Comparison of ENCODE assay signal across 2 cellular contexts in the genomic region with DNA sequence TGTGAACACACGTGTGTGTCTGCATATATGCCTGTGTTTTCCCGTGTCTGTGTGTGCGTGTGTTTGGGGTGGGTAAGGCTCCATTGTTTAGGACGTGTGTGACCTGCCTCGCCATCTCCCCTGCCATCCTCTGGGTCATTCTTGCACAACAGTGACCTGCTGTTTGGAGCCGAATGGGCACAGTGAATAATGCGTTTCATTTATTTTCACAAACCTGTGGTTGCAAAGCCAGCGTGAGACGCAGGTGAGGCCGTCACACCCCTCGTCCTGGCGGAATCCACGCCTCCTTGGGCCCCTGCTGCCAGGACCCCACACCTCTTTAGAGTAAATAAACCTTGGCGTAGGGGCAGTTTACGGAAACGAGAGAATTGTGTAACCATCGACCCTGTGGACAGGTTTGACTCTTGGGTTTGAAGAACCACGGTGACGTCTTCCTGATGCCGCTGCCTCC.
TF ChIP-seq lines count a peak whose summit lies in the region.

No MANE protein-coding gene starts in this region.

TF ChIP-seq in HCT116, 20 proteins besides CTCF, POLR2A, EP300 and RAD21:
- TF ChIP-seq SIN3A (IDR thresholded peaks at IDR 0.05; ENCODE audit: low read depth) = no peak
- TF ChIP-seq CBX3 (IDR thresholded peaks at IDR 0.05; ENCODE audit: low read depth) = no peak
- no peak for TF ChIP-seq CEBPB (IDR thresholded peaks at IDR 0.05; ENCODE audit: low read depth)
- no peak for TF ChIP-seq EZH2phosphoT487 (IDR thresholded peaks at IDR 0.05; ENCODE audit: borderline replicate concordance)
- TF ChIP-seq JUND (IDR thresholded peaks at IDR 0.05) = no peak
- TF ChIP-seq ZNF274 (IDR thresholded peaks at IDR 0.05; ENCODE audit: low read depth, low read length) = no peak
- no peak for TF ChIP-seq EZH2 (IDR thresholded peaks at IDR 0.05)
TF ChIP-seq in HCT116: peak in this region for 0.

TF ChIP-seq in HepG2, 621 proteins besides CTCF, POLR2A, EP300 and RAD21 (continues in another document):
- TF ChIP-seq FOXC1 (CRISPR knock-in tag; IDR thresholded peaks at IDR 0.05; ENCODE audit: borderline replicate concordance) (0 out of 2 replicates have a peak, but pooled peaks have one; percentile 26), SALL2 (CRISPR knock-in tag; IDR thresholded peaks at IDR 0.05) (no peak), RELA (CRISPR knock-in tag; IDR thresholded peaks at IDR 0.05) (no peak), ZNF605 (CRISPR knock-in tag; IDR thresholded peaks at IDR 0.05) (0 out of 2 replicates have a peak, but pooled peaks have one; percentile 47), CEBPG (CRISPR knock-in tag; IDR thresholded peaks at IDR 0.05) (0 out of 2 replicates have a peak, but pooled peaks have one; percentile 22), GATAD1 (CRISPR knock-in tag; IDR thresholded peaks at IDR 0.05) (no peak), ZNF446 (CRISPR knock-in tag; IDR thresholded peaks at IDR 0.05) (no peak), RFXANK (CRISPR knock-in tag; IDR thresholded peaks at IDR 0.05) (no peak), HOXA7 (CRISPR knock-in tag; IDR thresholded peaks at IDR 0.05) (no peak), RBFOX2 (IDR thresholded peaks at IDR 0.05; ENCODE audit: low read depth, low read length) (no peak), ZNF781 (CRISPR knock-in tag; IDR thresholded peaks at IDR 0.05; ENCODE audit: borderline replicate concordance, not compliant biosample characterization) (no peak), HDAC2 (CRISPR knock-in tag; IDR thresholded peaks at IDR 0.05) (no peak), ADNP (CRISPR knock-in tag; IDR thresholded peaks at IDR 0.05) (no peak), ZNF530 (CRISPR knock-in tag; IDR thresholded peaks at IDR 0.05; ENCODE audit: low read depth) (no peak), ZNF761 (CRISPR knock-in tag; conservative IDR thresholded peaks at IDR 0.05) (no peak), ZNF841 (CRISPR knock-in tag; IDR thresholded peaks at IDR 0.05; ENCODE audit: borderline replicate concordance) (no peak), ZNF564 (CRISPR knock-in tag; IDR thresholded peaks at IDR 0.05) (no peak), PHF21A (CRISPR knock-in tag; IDR thresholded peaks at IDR 0.05) (no peak), ZNF329 (CRISPR knock-in tag; IDR thresholded peaks at IDR 0.05; ENCODE audit: low read depth) (no peak), ZNF839 (CRISPR knock-in tag; IDR thresholded peaks at IDR 0.05; ENCODE audit: borderline replicate concordance) (no peak), GATA4 (IDR thresholded peaks at IDR 0.05; ENCODE audit: borderline replicate concordance, low read depth) (no peak), CEBPB (IDR thresholded peaks at IDR 0.05; ENCODE audit: borderline replicate concordance, low read depth, low read length) (peak; percentile 58), ETV6 (CRISPR knock-in tag; conservative IDR thresholded peaks at IDR 0.05) (no peak), MXD4 (CRISPR knock-in tag; IDR thresholded peaks at IDR 0.05) (no peak), ZNF317 (CRISPR knock-in tag; IDR thresholded peaks at IDR 0.05) (no peak), EEA1 (CRISPR knock-in tag; IDR thresholded peaks at IDR 0.05; ENCODE audit: borderline replicate concordance) (0 out of 2 replicates have a peak, but pooled peaks have one; percentile 49), RFX3 (CRISPR knock-in tag; IDR thresholded peaks at IDR 0.05) (no peak), SSRP1 (CRISPR knock-in tag; IDR thresholded peaks at IDR 0.05) (no peak), ZMYM2 (CRISPR knock-in tag; IDR thresholded peaks at IDR 0.05) (0 out of 2 replicates have a peak, but pooled peaks have one; percentile 37), ASH2L (IDR thresholded peaks at IDR 0.05; ENCODE audit: insufficient read length, low read depth, low read length) (no peak), TP53 (CRISPR knock-in tag; conservative IDR thresholded peaks at IDR 0.05) (no peak), ARNTL (CRISPR knock-in tag; IDR thresholded peaks at IDR 0.05) (no peak), RFX1 (IDR thresholded peaks at IDR 0.05) (no peak), ZNF383 (CRISPR knock-in tag; IDR thresholded peaks at IDR 0.05; ENCODE audit: borderline replicate concordance) (no peak), ZSCAN25 (CRISPR knock-in tag; IDR thresholded peaks at IDR 0.05) (no peak), PRPF4 (IDR thresholded peaks at IDR 0.05; ENCODE audit: low read depth, low read length, poor library complexity, severe bottlenecking) (no peak), ZNF484 (CRISPR knock-in tag; IDR thresholded peaks at IDR 0.05; ENCODE audit: borderline replicate concordance, low read depth) (no peak), ARNT (IDR thresholded peaks at IDR 0.05) (no peak)
- TF ChIP-seq, protein P1, sequence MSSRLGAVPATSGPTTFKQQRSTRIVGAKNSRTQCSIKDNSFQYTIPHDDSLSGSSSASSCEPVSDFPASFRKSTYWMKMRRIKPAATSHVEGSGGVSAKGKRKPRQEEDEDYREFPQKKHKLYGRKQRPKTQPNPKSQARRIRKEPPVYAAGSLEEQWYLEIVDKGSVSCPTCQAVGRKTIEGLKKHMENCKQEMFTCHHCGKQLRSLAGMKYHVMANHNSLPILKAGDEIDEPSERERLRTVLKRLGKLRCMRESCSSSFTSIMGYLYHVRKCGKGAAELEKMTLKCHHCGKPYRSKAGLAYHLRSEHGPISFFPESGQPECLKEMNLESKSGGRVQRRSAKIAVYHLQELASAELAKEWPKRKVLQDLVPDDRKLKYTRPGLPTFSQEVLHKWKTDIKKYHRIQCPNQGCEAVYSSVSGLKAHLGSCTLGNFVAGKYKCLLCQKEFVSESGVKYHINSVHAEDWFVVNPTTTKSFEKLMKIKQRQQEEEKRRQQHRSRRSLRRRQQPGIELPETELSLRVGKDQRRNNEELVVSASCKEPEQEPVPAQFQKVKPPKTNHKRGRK (CRISPR knock-in tag; IDR thresholded peaks at IDR 0.05) = no peak
- TF ChIP-seq, protein P2, sequence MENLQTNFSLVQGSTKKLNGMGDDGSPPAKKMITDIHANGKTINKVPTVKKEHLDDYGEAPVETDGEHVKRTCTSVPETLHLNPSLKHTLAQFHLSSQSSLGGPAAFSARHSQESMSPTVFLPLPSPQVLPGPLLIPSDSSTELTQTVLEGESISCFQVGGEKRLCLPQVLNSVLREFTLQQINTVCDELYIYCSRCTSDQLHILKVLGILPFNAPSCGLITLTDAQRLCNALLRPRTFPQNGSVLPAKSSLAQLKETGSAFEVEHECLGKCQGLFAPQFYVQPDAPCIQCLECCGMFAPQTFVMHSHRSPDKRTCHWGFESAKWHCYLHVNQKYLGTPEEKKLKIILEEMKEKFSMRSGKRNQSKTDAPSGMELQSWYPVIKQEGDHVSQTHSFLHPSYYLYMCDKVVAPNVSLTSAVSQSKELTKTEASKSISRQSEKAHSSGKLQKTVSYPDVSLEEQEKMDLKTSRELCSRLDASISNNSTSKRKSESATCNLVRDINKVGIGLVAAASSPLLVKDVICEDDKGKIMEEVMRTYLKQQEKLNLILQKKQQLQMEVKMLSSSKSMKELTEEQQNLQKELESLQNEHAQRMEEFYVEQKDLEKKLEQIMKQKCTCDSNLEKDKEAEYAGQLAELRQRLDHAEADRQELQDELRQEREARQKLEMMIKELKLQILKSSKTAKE (CRISPR knock-in tag; IDR thresholded peaks at IDR 0.05; ENCODE audit: borderline replicate concordance) = 0 out of 2 replicates have a peak, but pooled peaks have one; percentile 8
- TF ChIP-seq, protein P3, sequence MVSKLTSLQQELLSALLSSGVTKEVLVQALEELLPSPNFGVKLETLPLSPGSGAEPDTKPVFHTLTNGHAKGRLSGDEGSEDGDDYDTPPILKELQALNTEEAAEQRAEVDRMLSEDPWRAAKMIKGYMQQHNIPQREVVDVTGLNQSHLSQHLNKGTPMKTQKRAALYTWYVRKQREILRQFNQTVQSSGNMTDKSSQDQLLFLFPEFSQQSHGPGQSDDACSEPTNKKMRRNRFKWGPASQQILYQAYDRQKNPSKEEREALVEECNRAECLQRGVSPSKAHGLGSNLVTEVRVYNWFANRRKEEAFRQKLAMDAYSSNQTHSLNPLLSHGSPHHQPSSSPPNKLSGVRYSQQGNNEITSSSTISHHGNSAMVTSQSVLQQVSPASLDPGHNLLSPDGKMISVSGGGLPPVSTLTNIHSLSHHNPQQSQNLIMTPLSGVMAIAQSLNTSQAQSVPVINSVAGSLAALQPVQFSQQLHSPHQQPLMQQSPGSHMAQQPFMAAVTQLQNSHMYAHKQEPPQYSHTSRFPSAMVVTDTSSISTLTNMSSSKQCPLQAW (CRISPR knock-in tag; IDR thresholded peaks at IDR 0.05) = no peak
- TF ChIP-seq, protein P4, sequence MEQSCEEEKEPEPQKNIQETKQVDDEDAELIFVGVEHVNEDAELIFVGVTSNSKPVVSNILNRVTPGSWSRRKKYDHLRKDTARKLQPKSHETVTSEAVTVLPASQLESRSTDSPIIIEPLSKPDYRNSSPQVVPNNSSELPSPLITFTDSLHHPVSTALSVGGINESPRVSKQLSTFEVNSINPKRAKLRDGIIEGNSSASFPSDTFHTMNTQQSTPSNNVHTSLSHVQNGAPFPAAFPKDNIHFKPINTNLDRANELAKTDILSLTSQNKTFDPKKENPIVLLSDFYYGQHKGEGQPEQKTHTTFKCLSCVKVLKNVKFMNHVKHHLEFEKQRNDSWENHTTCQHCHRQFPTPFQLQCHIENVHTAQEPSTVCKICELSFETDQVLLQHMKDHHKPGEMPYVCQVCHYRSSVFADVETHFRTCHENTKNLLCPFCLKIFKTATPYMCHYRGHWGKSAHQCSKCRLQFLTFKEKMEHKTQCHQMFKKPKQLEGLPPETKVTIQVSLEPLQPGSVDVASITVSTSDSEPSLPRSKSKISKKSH (CRISPR knock-in tag; IDR thresholded peaks at IDR 0.05; ENCODE audit: borderline replicate concordance) = no peak
- TF ChIP-seq, protein P5, sequence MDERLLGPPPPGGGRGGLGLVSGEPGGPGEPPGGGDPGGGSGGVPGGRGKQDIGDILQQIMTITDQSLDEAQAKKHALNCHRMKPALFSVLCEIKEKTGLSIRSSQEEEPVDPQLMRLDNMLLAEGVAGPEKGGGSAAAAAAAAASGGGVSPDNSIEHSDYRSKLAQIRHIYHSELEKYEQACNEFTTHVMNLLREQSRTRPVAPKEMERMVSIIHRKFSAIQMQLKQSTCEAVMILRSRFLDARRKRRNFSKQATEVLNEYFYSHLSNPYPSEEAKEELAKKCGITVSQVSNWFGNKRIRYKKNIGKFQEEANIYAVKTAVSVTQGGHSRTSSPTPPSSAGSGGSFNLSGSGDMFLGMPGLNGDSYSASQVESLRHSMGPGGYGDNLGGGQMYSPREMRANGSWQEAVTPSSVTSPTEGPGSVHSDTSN (CRISPR knock-in tag; IDR thresholded peaks at IDR 0.05) = no peak
- TF ChIP-seq, protein P6, sequence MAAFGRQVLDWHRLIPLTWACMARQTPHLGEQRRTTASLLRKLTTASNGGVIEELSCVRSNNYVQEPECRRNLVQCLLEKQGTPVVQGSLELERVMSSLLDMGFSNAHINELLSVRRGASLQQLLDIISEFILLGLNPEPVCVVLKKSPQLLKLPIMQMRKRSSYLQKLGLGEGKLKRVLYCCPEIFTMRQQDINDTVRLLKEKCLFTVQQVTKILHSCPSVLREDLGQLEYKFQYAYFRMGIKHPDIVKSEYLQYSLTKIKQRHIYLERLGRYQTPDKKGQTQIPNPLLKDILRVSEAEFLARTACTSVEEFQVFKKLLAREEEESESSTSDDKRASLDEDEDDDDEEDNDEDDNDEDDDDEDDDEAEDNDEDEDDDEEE (CRISPR knock-in tag; IDR thresholded peaks at IDR 0.05) = no peak
- TF ChIP-seq, protein P7, sequence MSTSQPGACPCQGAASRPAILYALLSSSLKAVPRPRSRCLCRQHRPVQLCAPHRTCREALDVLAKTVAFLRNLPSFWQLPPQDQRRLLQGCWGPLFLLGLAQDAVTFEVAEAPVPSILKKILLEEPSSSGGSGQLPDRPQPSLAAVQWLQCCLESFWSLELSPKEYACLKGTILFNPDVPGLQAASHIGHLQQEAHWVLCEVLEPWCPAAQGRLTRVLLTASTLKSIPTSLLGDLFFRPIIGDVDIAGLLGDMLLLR (CRISPR knock-in tag; IDR thresholded peaks at IDR 0.05) = no peak; the same call in 1 of the 2 replicates
- TF ChIP-seq, protein P8, sequence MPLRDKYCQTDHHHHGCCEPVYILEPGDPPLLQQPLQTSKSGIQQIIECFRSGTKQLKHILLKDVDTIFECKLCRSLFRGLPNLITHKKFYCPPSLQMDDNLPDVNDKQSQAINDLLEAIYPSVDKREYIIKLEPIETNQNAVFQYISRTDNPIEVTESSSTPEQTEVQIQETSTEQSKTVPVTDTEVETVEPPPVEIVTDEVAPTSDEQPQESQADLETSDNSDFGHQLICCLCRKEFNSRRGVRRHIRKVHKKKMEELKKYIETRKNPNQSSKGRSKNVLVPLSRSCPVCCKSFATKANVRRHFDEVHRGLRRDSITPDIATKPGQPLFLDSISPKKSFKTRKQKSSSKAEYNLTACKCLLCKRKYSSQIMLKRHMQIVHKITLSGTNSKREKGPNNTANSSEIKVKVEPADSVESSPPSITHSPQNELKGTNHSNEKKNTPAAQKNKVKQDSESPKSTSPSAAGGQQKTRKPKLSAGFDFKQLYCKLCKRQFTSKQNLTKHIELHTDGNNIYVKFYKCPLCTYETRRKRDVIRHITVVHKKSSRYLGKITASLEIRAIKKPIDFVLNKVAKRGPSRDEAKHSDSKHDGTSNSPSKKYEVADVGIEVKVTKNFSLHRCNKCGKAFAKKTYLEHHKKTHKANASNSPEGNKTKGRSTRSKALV (CRISPR knock-in tag; IDR thresholded peaks at IDR 0.05) = no peak; the same call in 1 of the 2 replicates
- TF ChIP-seq, protein P9, sequence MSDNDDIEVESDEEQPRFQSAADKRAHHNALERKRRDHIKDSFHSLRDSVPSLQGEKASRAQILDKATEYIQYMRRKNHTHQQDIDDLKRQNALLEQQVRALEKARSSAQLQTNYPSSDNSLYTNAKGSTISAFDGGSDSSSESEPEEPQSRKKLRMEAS (IDR thresholded peaks at IDR 0.05) = no peak
- TF ChIP-seq, protein P10, sequence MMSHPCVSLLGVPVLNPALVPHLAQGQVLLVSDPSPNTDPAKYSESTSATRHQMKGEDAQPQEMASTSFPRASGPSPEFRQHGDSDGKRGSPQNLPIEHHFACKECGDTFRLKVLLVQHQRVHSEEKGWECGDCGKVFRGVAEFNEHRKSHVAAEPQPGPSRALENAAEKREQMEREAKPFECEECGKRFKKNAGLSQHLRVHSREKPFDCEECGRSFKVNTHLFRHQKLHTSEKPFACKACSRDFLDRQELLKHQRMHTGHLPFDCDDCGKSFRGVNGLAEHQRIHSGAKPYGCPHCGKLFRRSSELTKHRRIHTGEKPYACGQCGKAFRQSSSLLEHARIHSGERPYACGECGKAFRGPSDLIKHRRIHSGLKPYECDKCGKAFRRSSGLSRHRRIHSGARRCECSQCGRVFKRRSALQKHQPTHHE (CRISPR knock-in tag; IDR thresholded peaks at IDR 0.05; ENCODE audit: borderline replicate concordance) = 0 out of 2 replicates have a peak, but pooled peaks have one; percentile 29
- TF ChIP-seq, protein P11, sequence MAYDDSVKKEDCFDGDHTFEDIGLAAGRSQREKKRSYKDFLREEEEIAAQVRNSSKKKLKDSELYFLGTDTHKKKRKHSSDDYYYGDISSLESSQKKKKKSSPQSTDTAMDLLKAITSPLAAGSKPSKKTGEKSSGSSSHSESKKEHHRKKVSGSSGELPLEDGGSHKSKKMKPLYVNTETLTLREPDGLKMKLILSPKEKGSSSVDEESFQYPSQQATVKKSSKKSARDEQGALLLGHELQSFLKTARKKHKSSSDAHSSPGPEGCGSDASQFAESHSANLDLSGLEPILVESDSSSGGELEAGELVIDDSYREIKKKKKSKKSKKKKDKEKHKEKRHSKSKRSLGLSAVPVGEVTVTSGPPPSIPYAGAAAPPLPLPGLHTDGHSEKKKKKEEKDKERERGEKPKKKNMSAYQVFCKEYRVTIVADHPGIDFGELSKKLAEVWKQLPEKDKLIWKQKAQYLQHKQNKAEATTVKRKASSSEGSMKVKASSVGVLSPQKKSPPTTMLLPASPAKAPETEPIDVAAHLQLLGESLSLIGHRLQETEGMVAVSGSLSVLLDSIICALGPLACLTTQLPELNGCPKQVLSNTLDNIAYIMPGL (CRISPR knock-in tag; IDR thresholded peaks at IDR 0.05; ENCODE audit: borderline replicate concordance in 1 of 2, low read depth in 1 of 2) = no peak
